In genomic region chr1:112672009-112672408, GRCh38 we compare ENCODE assay signal across 14 cellular contexts. TPM values are rescaled to one million over a fixed set of nuclear protein-coding genes. Genes with fewer than 3 reads are reported as not detected.
A peak's percentile ranks its signal among the peaks of the same experiment; 100 is the strongest.
DNase-seq lines count a peak whose midpoint lies in the region; ATAC-seq and TF ChIP-seq lines count a peak whose summit lies in the region.
"Had no signal": no experiment of that assay in that cellular context is flagged by ENCODE, and none has a peak within 500 bp of the region (broad histone marks: within the 10 kb centered on the region; RNA-seq: fewer than 3 reads in every experiment).

No MANE protein-coding gene starts in this region.

- H2AK5ac ChIP-seq in neuronal stem cell (ENCODE audit: low read depth, low read length), result no peak overlapping the region

- H3K4me1 Mint-ChIP-seq in CD8-positive, alpha-beta memory T cell, result peaks cover 42 to 57% (median 52%) of the 10 kb centered on the region in 3 donors
- H3K4me1 Mint-ChIP-seq in WTC11, result peaks cover 61% of the 10 kb centered on the region
- peaks cover 33% of the 10 kb centered on the region for H3K4me1 Mint-ChIP-seq in mesothelial cell of epicardium

- no peak overlapping the region for H2AFZ ChIP-seq in neuronal stem cell (ENCODE audit: low read length)

- no peaks in the 10 kb centered on the region for H3K79me1 ChIP-seq in neuronal stem cell (ENCODE audit: low read depth, low read length)

- H3K27ac Mint-ChIP-seq in CD8-positive, alpha-beta memory T cell, result peak overlapping the region in 5 of 8 donors; percentile 23 to 95 (median 61)
- H3K27ac Mint-ChIP-seq in WTC11, result peak overlapping the region; percentile 94
- peak overlapping the region; percentile 32 for H3K27ac Mint-ChIP-seq in mesothelial cell of epicardium
- H3K27ac Mint-ChIP-seq: activated CD4-positive, alpha-beta T cell treated with anti-CD3 and anti-CD28 coated beads for 36 hours had no signal

- no peak for DNase-seq in CD8-positive, alpha-beta memory T cell
- DNase-seq in WTC11 (ENCODE audit: low spot score) (no peak), mesothelial cell of epicardium (ENCODE audit: low spot score in 2 of 2, unreplicated experiment in 2 of 2) (no peak), neuronal stem cell (ENCODE audit: low spot score) (no peak)
- no peak for DNase-seq in stimulated activated CD4-positive, alpha-beta T cell treated with anti-CD3 and anti-CD28 coated beads, Interleukin-4, amount 100 ng/mL, for 1 hour
- DNase-seq: activated CD4-positive, alpha-beta T cell treated with anti-CD3 and anti-CD28 coated beads for 36 hours; activated T-cell treated with anti-CD3 and anti-CD28 coated beads, Interleukin-2, amount 50 U/mL, for 4 hours; erythroblast; glutamatergic neuron; NCI-H748 treated with DMSO at 0.1 percent for 48 hours; psoas muscle had no signal

- H3K18ac ChIP-seq in neuronal stem cell (ENCODE audit: low read length), result no peak overlapping the region

- peaks cover 13 to 56% (median 20%) of the 10 kb centered on the region in 3 donors for H3K36me3 Mint-ChIP-seq in CD8-positive, alpha-beta memory T cell
- H3K36me3 Mint-ChIP-seq in WTC11, result peaks cover 41% of the 10 kb centered on the region
- H3K36me3 Mint-ChIP-seq in mesothelial cell of epicardium, result peaks cover 34% of the 10 kb centered on the region

- no peaks in the 10 kb centered on the region for H3K27me3 Mint-ChIP-seq in CD8-positive, alpha-beta memory T cell
- peaks cover 10% of the 10 kb centered on the region; the same call in 1 of the 2 replicates for H3K27me3 Mint-ChIP-seq in WTC11 (ENCODE audit: low read depth)
- H3K27me3 Mint-ChIP-seq in mesothelial cell of epicardium (ENCODE audit: low read depth), result no peaks in the 10 kb centered on the region
- H3K27me3 Mint-ChIP-seq: activated CD4-positive, alpha-beta T cell treated with anti-CD3 and anti-CD28 coated beads for 36 hours; IgD-negative memory B cell had no signal

- CTCF ChIA-PET in CD8-positive, alpha-beta memory T cell (lab: Charles Lee), result interaction anchor here (1.0 to 4.1 kb wide), 6 partner anchors 13 to 170 kb away, joined by 3 to 23 read pairs (median 5); partner anchors contain the start of gene RHOC
- CTCF ChIA-PET in WTC11 (lab: Charles Lee), result interaction anchor here (1.1 to 3.6 kb wide), 5 partner anchors 30 to 43 kb away, joined by 3 to 23 read pairs (median 4); partner anchors contain the start of gene PPM1J

- no peak overlapping the region for H3K14ac ChIP-seq in neuronal stem cell (ENCODE audit: low read length)

- H3K27ac ChIP-seq in CD8-positive, alpha-beta memory T cell (ENCODE audit: low read depth, low read length), result no peak overlapping the region
- no peak overlapping the region for H3K27ac ChIP-seq in neuronal stem cell (replicated peaks; ENCODE audit: low read length)
- H3K27ac ChIP-seq: BLaER1 treated with 17β-estradiol and CSF1 and Interleukin-3, amounts not matched to agents 10 nM and 100 nM; psoas muscle had no signal

- peaks cover 14% of the 10 kb centered on the region for H3K36me3 ChIP-seq in CD8-positive, alpha-beta memory T cell (ENCODE audit: insufficient read depth, low read length)
- H3K36me3 ChIP-seq in neuronal stem cell (replicated peaks in 1 of 2; ENCODE audit: control insufficient read depth in 2 of 2, insufficient read depth in 2 of 2, low read length in 2 of 2), result peaks cover 2 to 67% of the 10 kb centered on the region in 2 donors

- peaks cover 35% of the 10 kb centered on the region for H3K4me1 ChIP-seq in CD8-positive, alpha-beta memory T cell (ENCODE audit: insufficient read depth, low read length)
- peaks cover 3 to 10% of the 10 kb centered on the region in 2 donors for H3K4me1 ChIP-seq in neuronal stem cell (ENCODE audit: control insufficient read depth in 2 of 2, insufficient read depth in 1 of 2, low read depth in 1 of 2, low read length in 2 of 2)

- ATAC-seq in WTC11, result peak; percentile 8
- ATAC-seq in HG03378 (IDR thresholded peaks at IDR 0.05; ENCODE audit: unreplicated experiment), result no peak
- ATAC-seq: activated CD4-positive, alpha-beta T cell treated with anti-CD3 and anti-CD28 coated beads for 36 hours; activated T-cell treated with anti-CD3 and anti-CD28 coated beads, Interleukin-2, amount 50 U/mL, for 4 hours; psoas muscle had no signal

- H3K27me3 ChIP-seq in CD8-positive, alpha-beta memory T cell (ENCODE audit: insufficient read depth, low read length, poor library complexity, severe bottlenecking), result no peaks in the 10 kb centered on the region
- no peaks in the 10 kb centered on the region for H3K27me3 ChIP-seq in neuronal stem cell (ENCODE audit: control insufficient read depth in 3 of 3, insufficient read depth in 3 of 3, low read depth in 1 of 3, low read length in 3 of 3)
- H3K27me3 ChIP-seq: BLaER1 treated with 17β-estradiol and CSF1 and Interleukin-3, amounts not matched to agents 10 nM and 100 nM had no signal

- H2BK120ac ChIP-seq in neuronal stem cell (ENCODE audit: low read depth, low read length), result no peak overlapping the region

- POLR2A ChIA-PET in CD8-positive, alpha-beta memory T cell (lab: Charles Lee), result no interaction called here
- POLR2A ChIA-PET in WTC11 (lab: Charles Lee), result interaction anchor here (0.8 to 1.4 kb wide), 2 partner anchors 28 to 33 kb away, joined by 4 to 6 read pairs; no protein-coding TSS in a partner anchor

- no peak overlapping the region for H3K4ac ChIP-seq in neuronal stem cell (ENCODE audit: low read length)

- no peak overlapping the region for H3K4me3 ChIP-seq in CD8-positive, alpha-beta memory T cell (ENCODE audit: low read length)
- H3K4me3 ChIP-seq in neuronal stem cell (ENCODE audit: low read length in 2 of 2), result no peak overlapping the region
- H3K4me3 ChIP-seq: BLaER1 treated with 17β-estradiol and CSF1 and Interleukin-3, amounts not matched to agents 10 nM and 100 nM; psoas muscle had no signal

- H3K23ac ChIP-seq in neuronal stem cell (ENCODE audit: low read depth, low read length, poor library complexity), result no peak overlapping the region

- no peak overlapping the region for H2BK5ac ChIP-seq in neuronal stem cell (ENCODE audit: low read length)

- TF ChIP-seq CTCF in WTC11 (IDR thresholded peaks at IDR 0.05), result no peak
- TF ChIP-seq CTCF in mesothelial cell of epicardium (IDR thresholded peaks at IDR 0.05; ENCODE audit: unreplicated experiment), result no peak

- no peak overlapping the region for H3K9ac ChIP-seq in neuronal stem cell (ENCODE audit: low read depth, low read length, poor library complexity)
- H3K9ac ChIP-seq: BLaER1 treated with 17β-estradiol and CSF1 and Interleukin-3, amounts not matched to agents 10 nM and 100 nM had no signal

- no peak overlapping the region for H2BK15ac ChIP-seq in neuronal stem cell (ENCODE audit: low read length)

- H2BK12ac ChIP-seq in neuronal stem cell (ENCODE audit: low read length), result no peak overlapping the region

- no peak overlapping the region for H3K4me2 ChIP-seq in neuronal stem cell (ENCODE audit: insufficient read depth, low read length, poor library complexity, severe bottlenecking)

- peak overlapping the region in 1 of 7 donors; percentile 83 for H3K4me3 Mint-ChIP-seq in CD8-positive, alpha-beta memory T cell
- no peak overlapping the region; the same call in 1 of the 2 replicates for H3K4me3 Mint-ChIP-seq in WTC11
- H3K4me3 Mint-ChIP-seq in mesothelial cell of epicardium, result no peak overlapping the region
- H3K4me3 Mint-ChIP-seq: activated CD4-positive, alpha-beta T cell treated with anti-CD3 and anti-CD28 coated beads for 36 hours; activated T-cell treated with anti-CD3 and anti-CD28 coated beads, Interleukin-2, amount 50 U/mL, for 4 hours had no signal

- H3K9me3 Mint-ChIP-seq in CD8-positive, alpha-beta memory T cell, result no peaks in the 10 kb centered on the region
- H3K9me3 Mint-ChIP-seq in WTC11 (no peaks in the 10 kb centered on the region), mesothelial cell of epicardium (no peaks in the 10 kb centered on the region)
- H3K9me3 Mint-ChIP-seq: activated T-cell treated with anti-CD3 and anti-CD28 coated beads, Interleukin-2, amount 50 U/mL, for 4 hours; IgD-negative memory B cell had no signal

- H4K8ac ChIP-seq in neuronal stem cell (ENCODE audit: low read depth, low read length), result no peak overlapping the region

- no peaks in the 10 kb centered on the region for H3K9me3 ChIP-seq in CD8-positive, alpha-beta memory T cell (ENCODE audit: low read length)
- no peaks in the 10 kb centered on the region for H3K9me3 ChIP-seq in neuronal stem cell (replicated peaks in 1 of 2; ENCODE audit: control insufficient read depth in 2 of 2, insufficient read depth in 1 of 2, low read depth in 1 of 2, low read length in 2 of 2)
- H3K9me3 ChIP-seq: BLaER1 treated with 17β-estradiol and CSF1 and Interleukin-3, amounts not matched to agents 10 nM and 100 nM; psoas muscle had no signal

- no peak overlapping the region for H4K91ac ChIP-seq in neuronal stem cell (ENCODE audit: low read depth, low read length, poor library complexity)

- no CpG with 5 or more reads among the region's 2 CpGs for WGBS in neuronal stem cell (ENCODE audit: extremely low coverage in 2 of 2, insufficient read length in 2 of 2, insufficient replicate concordance in 1 of 2), 2 donors

RNA-seq across cellular contexts. Expression of gene MOV10, which starts 2.5 kb away (rescaled TPM):
- total RNA-seq in CD8-positive, alpha-beta memory T cell, result 10 to 100 TPM; 29.9 to 31.0 TPM
- 33.7 TPM for polyA plus RNA-seq in CD8-positive, alpha-beta memory T cell
- total RNA-seq in WTC11 (2021) (80.7 to 99.1 TPM (median 98.8 TPM) in 3 replicates), mesothelial cell of epicardium (145 to 163 TPM (median 154 TPM) in 3 replicates)
- polyA plus RNA-seq in neuronal stem cell (2013, experiment 1 of 2), result 58.9 TPM
- polyA plus RNA-seq in neuronal stem cell (2013, experiment 2 of 2), result 58.7 TPM

RNA-seq across cellular contexts. Expression of gene RHOC, which starts 34.9 kb away (rescaled TPM):
- 10 to 100 TPM; 20.3 to 23.0 TPM for total RNA-seq in CD8-positive, alpha-beta memory T cell
- polyA plus RNA-seq in CD8-positive, alpha-beta memory T cell, result 53.2 TPM
- total RNA-seq in WTC11 (2021) (67.9 to 68.9 TPM (median 68.2 TPM) in 3 replicates), mesothelial cell of epicardium (159 to 163 TPM (median 162 TPM) in 3 replicates)
- polyA plus RNA-seq in neuronal stem cell (2013, experiment 1 of 2), result 62.8 TPM
- polyA plus RNA-seq in neuronal stem cell (2013, experiment 2 of 2), result 63.2 TPM

RNA-seq across cellular contexts. Expression of gene PPM1J, which starts 43.1 kb away (rescaled TPM):
- total RNA-seq in CD8-positive, alpha-beta memory T cell, result under 1 TPM in 1 of 2 experiments, not detected in 1; 0.33 TPM
- polyA plus RNA-seq in CD8-positive, alpha-beta memory T cell, result not detected
- total RNA-seq in WTC11 (2021) (19.3 to 23.5 TPM (median 22.6 TPM) in 3 replicates), mesothelial cell of epicardium (4.3 to 4.7 TPM (median 4.4 TPM) in 3 replicates)
- 3.8 TPM for polyA plus RNA-seq in neuronal stem cell (2013, experiment 1 of 2)
- polyA plus RNA-seq in neuronal stem cell (2013, experiment 2 of 2), result 3.8 TPM

RNA-seq across cellular contexts. Expression of gene CAPZA1, which starts 52.4 kb away (rescaled TPM):
- total RNA-seq in CD8-positive, alpha-beta memory T cell, result 100 to 1,000 TPM; 255 to 266 TPM
- 212 TPM for polyA plus RNA-seq in CD8-positive, alpha-beta memory T cell
- total RNA-seq in WTC11 (2021) (86.6 to 97.5 TPM (median 91.3 TPM) in 3 replicates), mesothelial cell of epicardium (109 to 118 TPM (median 116 TPM) in 3 replicates)
- 93.7 TPM for polyA plus RNA-seq in neuronal stem cell (2013, experiment 1 of 2)
- polyA plus RNA-seq in neuronal stem cell (2013, experiment 2 of 2), result 95.9 TPM

RNA-seq across cellular contexts. Expression of gene ST7L, which starts 53.1 kb away (rescaled TPM):
- total RNA-seq in CD8-positive, alpha-beta memory T cell, result 10 to 100 TPM; 11.6 to 12.2 TPM
- 11.3 TPM for polyA plus RNA-seq in CD8-positive, alpha-beta memory T cell
- 14.5 to 18.0 TPM (median 14.8 TPM) in 3 replicates for total RNA-seq in WTC11 (2021)
- 26.5 to 30.0 TPM (median 27.6 TPM) in 3 replicates for total RNA-seq in mesothelial cell of epicardium
- polyA plus RNA-seq in neuronal stem cell (2013, experiment 1 of 2), result 20.7 TPM
- 21.2 TPM for polyA plus RNA-seq in neuronal stem cell (2013, experiment 2 of 2)

Comparison
In these comparisons a context has a peak if more than half of its experiments do, and no peak if none do; other contexts are left out.
1. H3K27ac Mint-ChIP-seq: peak in every context shown above with its lines; median percentile 94 in WTC11; 61 in CD8-positive, alpha-beta memory T cell; 32 in mesothelial cell of epicardium.